In genomic region chr3:65597952-65598413, GRCh38 we compare ENCODE assay signal across 10 cellular contexts.
DNase-seq lines count a peak whose midpoint lies in the region; ATAC-seq and TF ChIP-seq lines count a peak whose summit lies in the region.
"Had no signal": no experiment of that assay in that cellular context is flagged by ENCODE, and none has a peak within 500 bp of the region (broad histone marks: within the 10 kb centered on the region; RNA-seq: fewer than 3 reads in every experiment).

No MANE protein-coding gene starts in this region.

- POLR2A ChIA-PET in WTC11 (lab: Charles Lee): interaction anchor here (0.8 to 1.2 kb wide), 5 partner anchors 10 to 158 kb away, joined by 3 to 4 read pairs (median 3); no protein-coding TSS in a partner anchor
- POLR2A ChIA-PET in CD4-positive, alpha-beta memory T cell (lab: Charles Lee; ENCODE audit: partially characterized antibody): no interaction called here

- no peaks in the 10 kb centered on the region for H3K36me3 Mint-ChIP-seq in WTC11
- H3K36me3 Mint-ChIP-seq in CD4-positive, alpha-beta memory T cell: no peaks in the 10 kb centered on the region

- peak overlapping the region; percentile 60 for H3K4me3 ChIP-seq in right cardiac atrium (ENCODE audit: low read length)
- H3K4me3 ChIP-seq in CD4-positive, alpha-beta memory T cell (ENCODE audit: low read length in 2 of 2): no peak overlapping the region

- H3K4me1 ChIP-seq in ES-I3 (ENCODE audit: insufficient read depth, low read length) (peaks cover 36% of the 10 kb centered on the region), right cardiac atrium (ENCODE audit: control insufficient read depth, insufficient read depth, low read length) (no peaks in the 10 kb centered on the region)
- H3K4me1 ChIP-seq in CD4-positive, alpha-beta memory T cell (ENCODE audit: insufficient read depth, low read length): no peaks in the 10 kb centered on the region

- H3K27me3 ChIP-seq in right cardiac atrium (ENCODE audit: control insufficient read depth, insufficient read depth): no peaks in the 10 kb centered on the region
- no peaks in the 10 kb centered on the region for H3K27me3 ChIP-seq in CD4-positive, alpha-beta memory T cell (ENCODE audit: insufficient read depth, low read length)

- no peaks in the 10 kb centered on the region for H3K9me3 Mint-ChIP-seq in WTC11
- peaks cover 0 to 15% (median 0%) of the 10 kb centered on the region in 8 donors for H3K9me3 Mint-ChIP-seq in CD4-positive, alpha-beta memory T cell

- DNase-seq in WTC11 (ENCODE audit: low spot score) (peak; percentile 85), right cardiac atrium (peak in 1 of 3 donors; percentile 42), posterior cingulate gyrus (peak in 8 of 10 donors; percentile 13 to 87 (median 32))
- DNase-seq in CD4-positive, alpha-beta memory T cell: no peak
- DNase-seq in activated effector memory CD4-positive, alpha-beta T cell treated with Interleukin-2 at 50 U/mL for 16 hours: no peak
- DNase-seq: SW 1271 had no signal

- 22% methylated on average over 20 of the region's 20 CpGs for WGBS in right cardiac atrium

- H3K27me3 Mint-ChIP-seq in WTC11 (ENCODE audit: low read depth): peaks cover 3% of the 10 kb centered on the region; the same call in 1 of the 2 replicates
- peaks cover 4 to 8% of the 10 kb centered on the region in 2 donors for H3K27me3 Mint-ChIP-seq in CD4-positive, alpha-beta memory T cell

- H3K4me1 Mint-ChIP-seq in WTC11: peaks cover 56% of the 10 kb centered on the region
- H3K4me1 Mint-ChIP-seq in CD4-positive, alpha-beta memory T cell: no peaks in the 10 kb centered on the region

- H3K27ac ChIP-seq in right cardiac atrium (ENCODE audit: low read length): no peak overlapping the region
- no peak overlapping the region for H3K27ac ChIP-seq in CD4-positive, alpha-beta memory T cell (ENCODE audit: low read depth, low read length)
- H3K27ac ChIP-seq: C4-2B had no signal

- CTCF ChIA-PET in WTC11 (lab: Charles Lee): interaction anchor here (1.4 to 3.5 kb wide), 2 partner anchors 28 to 115 kb away, joined by 4 to 13 read pairs; no protein-coding TSS in a partner anchor
- CTCF ChIA-PET in CD4-positive, alpha-beta memory T cell (lab: Charles Lee; ENCODE audit: partially characterized antibody): no interaction called here

- H3K4me3 Mint-ChIP-seq in WTC11: peak overlapping the region; percentile 85
- H3K4me3 Mint-ChIP-seq in CD4-positive, alpha-beta memory T cell: no peak overlapping the region

- intact Hi-C loops in right cardiac atrium (cut with DNase I) (no loop called here), posterior cingulate gyrus (cut with DNase I) (loop anchor here (5.0 to 10.0 kb wide), 2 partner anchors 74 to 113 kb away; no protein-coding TSS in a partner anchor)
- intact Hi-C loops in CD4-positive, alpha-beta memory T cell (cut with micrococcal nuclease): no loop called here

- ATAC-seq in WTC11 (peak; percentile 77), right cardiac atrium (peak; percentile 42 to 70), GM21423 (IDR thresholded peaks at IDR 0.05; ENCODE audit: unreplicated experiment) (no peak), esophagus mucosa (no peak)

- H3K36me3 ChIP-seq in ES-I3 (ENCODE audit: insufficient read depth, low read length): no peaks in the 10 kb centered on the region
- H3K36me3 ChIP-seq in CD4-positive, alpha-beta memory T cell (ENCODE audit: insufficient read depth, low read length): no peaks in the 10 kb centered on the region

- TF ChIP-seq CTCF in WTC11 (IDR thresholded peaks at IDR 0.05): no peak

- H3K9ac ChIP-seq in ES-I3 (ENCODE audit: low read depth, low read length): peak overlapping the region; percentile 64; the same call in 1 of the 2 replicates

- no peaks in the 10 kb centered on the region for H3K9me3 ChIP-seq in ES-I3 (ENCODE audit: control insufficient read depth, insufficient read depth, low read length)
- H3K9me3 ChIP-seq in right cardiac atrium (ENCODE audit: control insufficient read depth, low read length): no peaks in the 10 kb centered on the region
- no peaks in the 10 kb centered on the region for H3K9me3 ChIP-seq in CD4-positive, alpha-beta memory T cell (ENCODE audit: control insufficient read depth in 1 of 2, low read length in 2 of 2)

- H3K27ac Mint-ChIP-seq in WTC11: peak overlapping the region; percentile 45; the same call in 1 of the 2 replicates
- no peak overlapping the region for H3K27ac Mint-ChIP-seq in CD4-positive, alpha-beta memory T cell

TF ChIP-seq in WTC11, 78 proteins besides CTCF, POLR2A, EP300 and RAD21 (continues in another document):
- TF ChIP-seq NFATC4 (CRISPR knock-in tag; IDR thresholded peaks at IDR 0.05) (no peak), ZNF121 (CRISPR knock-in tag; IDR thresholded peaks at IDR 0.05) (no peak), MXD4 (CRISPR knock-in tag; IDR thresholded peaks at IDR 0.05; ENCODE audit: borderline replicate concordance) (no peak), USF2 (CRISPR knock-in tag; IDR thresholded peaks at IDR 0.05) (no peak; the same call in 1 of the 2 replicates), TCF7 (CRISPR knock-in tag; IDR thresholded peaks at IDR 0.05; ENCODE audit: low read depth) (no peak), AFF4 (CRISPR knock-in tag; IDR thresholded peaks at IDR 0.05; ENCODE audit: borderline replicate concordance) (no peak), CREM (CRISPR knock-in tag; IDR thresholded peaks at IDR 0.05) (peak; percentile 50; the same call in 1 of the 2 replicates), ERG (CRISPR knock-in tag; IDR thresholded peaks at IDR 0.05) (no peak), ZNF232 (CRISPR knock-in tag; IDR thresholded peaks at IDR 0.05) (no peak), TEAD1 (CRISPR knock-in tag; IDR thresholded peaks at IDR 0.05) (no peak)

Comparison
In these comparisons a context has a peak if more than half of its experiments do, and no peak if none do; other contexts are left out.
1. ATAC-seq: peak in WTC11 (single experiment) and right cardiac atrium (2 of 2); none in GM21423 (single experiment) and esophagus mucosa (single experiment).
2. DNase-seq: peak in WTC11 (single experiment) and posterior cingulate gyrus (8 of 10); none in CD4-positive, alpha-beta memory T cell (0 of 5) and activated effector memory CD4-positive, alpha-beta T cell treated with Interleukin-2 at 50 U/mL for 16 hours (single experiment).